ENCODE assay signal across 30 cellular contexts in genomic region chr9:129849901-129850300, GRCh38. TPM values are rescaled to one million over a fixed set of nuclear protein-coding genes. Genes with fewer than 3 reads are reported as not detected.
DNase-seq lines count a peak whose midpoint lies in the region; ATAC-seq, FAIRE-seq and TF ChIP-seq lines count a peak whose summit lies in the region.
"Had no signal": no experiment of that assay in that cellular context is flagged by ENCODE, and none has a peak within 500 bp of the region (broad histone marks: within the 10 kb centered on the region; RNA-seq: fewer than 3 reads in every experiment).

No MANE protein-coding gene starts in this region.

- no peaks in the 10 kb centered on the region for H3K27me3 Mint-ChIP-seq in astrocyte (ENCODE audit: low read depth, unreplicated experiment)
- peaks cover 8% of the 10 kb centered on the region for H3K27me3 Mint-ChIP-seq in glutamatergic neuron (ENCODE audit: unreplicated experiment)
- H3K27me3 Mint-ChIP-seq: activated naive CD4-positive, alpha-beta T cell treated with anti-CD3 and anti-CD28 coated beads, Interleukin-2, amount 10 ng/mL, durations not matched to agents 7 days and 5 days; T-helper 17 cell had no signal

- peak overlapping the region; percentile 34 for H3K27ac Mint-ChIP-seq in astrocyte (ENCODE audit: unreplicated experiment)
- H3K27ac Mint-ChIP-seq in glutamatergic neuron (ENCODE audit: unreplicated experiment): peak overlapping the region; percentile 57
- H3K27ac Mint-ChIP-seq: activated naive CD4-positive, alpha-beta T cell treated with anti-CD3 and anti-CD28 coated beads, Interleukin-2, amount 10 ng/mL, durations not matched to agents 7 days and 5 days had no signal

- no peak for FAIRE-seq in astrocyte (lab: Jason Lieb, UNC)
- FAIRE-seq: GM12891, HepG2 had no signal

- H3K9me3 Mint-ChIP-seq in astrocyte (ENCODE audit: unreplicated experiment): no peaks in the 10 kb centered on the region
- H3K9me3 Mint-ChIP-seq in glutamatergic neuron (ENCODE audit: unreplicated experiment): peaks cover 16% of the 10 kb centered on the region
- H3K9me3 Mint-ChIP-seq: activated naive CD4-positive, alpha-beta T cell treated with anti-CD3 and anti-CD28 coated beads, Interleukin-2, amount 10 ng/mL, durations not matched to agents 7 days and 5 days; nephron had no signal

- peak overlapping the region; percentile 35 for H3K4me2 ChIP-seq in astrocyte (ENCODE audit: low read length)

- no peak overlapping the region for H3K9ac ChIP-seq in astrocyte (ENCODE audit: low read length)
- H3K9ac ChIP-seq: parathyroid adenoma had no signal

- H3K27ac ChIP-seq in KOPT-K1 (ENCODE audit: low read depth, low read length, poor library complexity, severe bottlenecking) (peak overlapping the region; percentile 29), astrocyte (ENCODE audit: low read depth, low read length) (no peak overlapping the region), thymus (ENCODE audit: low read depth) (peak overlapping the region; percentile 19)
- H3K27ac ChIP-seq: lower lobe of right lung, parathyroid adenoma had no signal

- peaks cover 7% of the 10 kb centered on the region for H3K4me1 ChIP-seq in astrocyte (ENCODE audit: insufficient read depth, low read length)
- H3K4me1 ChIP-seq in thymus (ENCODE audit: control insufficient read depth, insufficient read depth, low read length): peaks cover 25% of the 10 kb centered on the region
- H3K4me1 ChIP-seq: lower lobe of right lung, parathyroid adenoma had no signal

- H3K36me3 ChIP-seq in KOPT-K1 (ENCODE audit: insufficient read depth, low read length) (peaks cover 64% of the 10 kb centered on the region), astrocyte (ENCODE audit: insufficient read depth, low read length) (peaks cover 7% of the 10 kb centered on the region), thymus (ENCODE audit: control insufficient read depth, insufficient read depth) (peaks cover 23% of the 10 kb centered on the region), H7 (replicated peaks; ENCODE audit: control insufficient read depth, insufficient read depth, low read length) (peaks cover 2% of the 10 kb centered on the region)

- DNase-seq in astrocyte (ENCODE audit: low read depth) (peak; percentile 80), glutamatergic neuron (no peak), H7 (no peak), DMS153 (lab: John Stamatoyannopoulos, UW) (no peak)
- DNase-seq: activated CD4-positive, alpha-beta T cell treated with anti-CD3 and anti-CD28 coated beads for 4 hours; activated naive CD4-positive, alpha-beta T cell treated with anti-CD3 and anti-CD28 coated beads, Interleukin-2, amount 10 ng/mL, durations not matched to agents 7 days and 5 days; activated T-cell treated with anti-CD3 and anti-CD28 coated beads, Interleukin-2, amount 50 U/mL, for 48 hours; anterior cingulate cortex; C1 segment of cervical spinal cord; central memory CD4-positive, alpha-beta T cell; dorsolateral prefrontal cortex; EL; foreskin fibroblast; HCEC 1CT; lower lobe of right lung; NCI-H1694 treated with DMSO at 0.1 percent for 48 hours; NCI-H2171; NCI-H510A; PC-3; right cardiac atrium; stimulated activated CD4-positive, alpha-beta T cell treated with anti-CD3 and anti-CD28 coated beads, Interleukin-2, amount 100 ng/mL, for 48 hours; T-helper 17 cell had no signal

- H3K4me1 Mint-ChIP-seq in astrocyte (ENCODE audit: low read depth, unreplicated experiment): no peaks in the 10 kb centered on the region
- H3K4me1 Mint-ChIP-seq in glutamatergic neuron (ENCODE audit: low read depth, unreplicated experiment): peaks cover 34% of the 10 kb centered on the region

- peaks cover 27% of the 10 kb centered on the region for H4K20me1 ChIP-seq in astrocyte (ENCODE audit: insufficient read depth, low read length)

- ATAC-seq in HG02938 (IDR thresholded peaks at IDR 0.05; ENCODE audit: unreplicated experiment): no peak
- ATAC-seq: HepG2, lower lobe of right lung, PC-3, SK-N-SH treated with all-trans-retinoic acid at 6 μM for 48 hours, T-helper 17 cell had no signal

- H3K27me3 ChIP-seq in astrocyte (ENCODE audit: insufficient read depth, low read length) (no peaks in the 10 kb centered on the region), thymus (ENCODE audit: control insufficient read depth, insufficient read depth) (no peaks in the 10 kb centered on the region), H7 (ENCODE audit: control insufficient read depth, insufficient read depth, low read length) (no peaks in the 10 kb centered on the region)
- H3K27me3 ChIP-seq: dorsolateral prefrontal cortex had no signal

- WGBS in thymus: 90% methylated on average over 6 of the region's 6 CpGs

- no peaks in the 10 kb centered on the region for H3K9me3 ChIP-seq in KOPT-K1 (ENCODE audit: insufficient read depth, low read length, poor library complexity, severe bottlenecking)
- no peaks in the 10 kb centered on the region for H3K9me3 ChIP-seq in astrocyte (ENCODE audit: insufficient read depth, low read depth, low read length)
- H3K9me3 ChIP-seq in thymus (ENCODE audit: control insufficient read depth): no peaks in the 10 kb centered on the region
- H3K9me3 ChIP-seq: lower lobe of right lung had no signal

- no peak overlapping the region for H2AFZ ChIP-seq in astrocyte (ENCODE audit: low read depth, low read length)
- H2AFZ ChIP-seq: parathyroid adenoma had no signal

- no peak overlapping the region for H3K4me3 ChIP-seq in astrocyte (ENCODE audit: insufficient read depth, low read depth, low read length)
- H3K4me3 ChIP-seq in thymus (ENCODE audit: low read length): no peak overlapping the region
- no peak overlapping the region for H3K4me3 ChIP-seq in H7 (ENCODE audit: insufficient read depth, low read depth, low read length)
- H3K4me3 ChIP-seq: dorsolateral prefrontal cortex, lower lobe of right lung had no signal

- peaks cover 24% of the 10 kb centered on the region for H3K36me3 Mint-ChIP-seq in astrocyte (ENCODE audit: low read depth, unreplicated experiment)
- peaks cover 7% of the 10 kb centered on the region for H3K36me3 Mint-ChIP-seq in glutamatergic neuron (ENCODE audit: unreplicated experiment)

- TF ChIP-seq CTCF in astrocyte (IDR thresholded peaks at IDR 0.05; ENCODE audit: insufficient read depth, low read depth, low read length): no peak
- no peak for TF ChIP-seq CTCF in glutamatergic neuron (IDR thresholded peaks at IDR 0.05; ENCODE audit: partially characterized antibody, unreplicated experiment)

- no peaks in the 10 kb centered on the region for H3K79me2 ChIP-seq in astrocyte (ENCODE audit: insufficient read depth, low read length)
- H3K79me2 ChIP-seq: parathyroid adenoma had no signal

- H3K4me3 Mint-ChIP-seq in astrocyte (ENCODE audit: unreplicated experiment): no peak overlapping the region
- H3K4me3 Mint-ChIP-seq in glutamatergic neuron (ENCODE audit: unreplicated experiment): no peak overlapping the region
- H3K4me3 Mint-ChIP-seq: activated naive CD4-positive, alpha-beta T cell treated with anti-CD3 and anti-CD28 coated beads, Interleukin-2, amount 10 ng/mL, durations not matched to agents 7 days and 5 days; nephron; T-helper 17 cell had no signal

RNA-seq across cellular contexts. Expression of gene USP20, which starts 14.6 kb away (rescaled TPM):
- total RNA-seq in astrocyte (24.1 and 24.9 TPM in 2 replicates), glutamatergic neuron (ENCODE audit: unreplicated experiment) (93.5 TPM)
- 175 TPM for polyA plus RNA-seq in thymus
- total RNA-seq in H7 (2014; rRNA removed; shearing (Covaris generic)): 15.8 and 16.3 TPM in 2 replicates

RNA-seq across cellular contexts. Expression of gene C9orf78, which starts 14.8 kb away (rescaled TPM):
- 37.8 and 38.0 TPM in 2 replicates for total RNA-seq in astrocyte
- 46.1 TPM for total RNA-seq in glutamatergic neuron (ENCODE audit: unreplicated experiment)
- 95.0 TPM for polyA plus RNA-seq in thymus
- total RNA-seq in H7 (2014; rRNA removed; shearing (Covaris generic)): 39.7 and 47.0 TPM in 2 replicates

RNA-seq across cellular contexts. Expression of gene TOR1A, which starts 26.0 kb away (rescaled TPM):
- total RNA-seq in astrocyte (65.3 and 67.4 TPM in 2 replicates), glutamatergic neuron (ENCODE audit: unreplicated experiment) (42.3 TPM)
- 30.0 TPM for polyA plus RNA-seq in thymus
- 22.9 and 27.1 TPM in 2 replicates for total RNA-seq in H7 (2014; rRNA removed; shearing (Covaris generic))

RNA-seq across cellular contexts. Expression of gene TOR1B, which starts 46.9 kb away (rescaled TPM):
- 31.6 and 39.4 TPM in 2 replicates for total RNA-seq in astrocyte
- total RNA-seq in glutamatergic neuron (ENCODE audit: unreplicated experiment): 33.5 TPM
- 17.9 TPM for polyA plus RNA-seq in thymus
- total RNA-seq in H7 (2014; rRNA removed; shearing (Covaris generic)): 17.9 and 18.2 TPM in 2 replicates
